Comparison of ENCODE assay signal across 12 cellular contexts in genomic region chr1:212450331-212450881, GRCh38. TPM values are rescaled to one million over a fixed set of nuclear protein-coding genes. Genes with fewer than 3 reads are reported as not detected.
DNase-seq lines count a peak whose midpoint lies in the region; ATAC-seq and TF ChIP-seq lines count a peak whose summit lies in the region.
"Had no signal": no experiment of that assay in that cellular context is flagged by ENCODE, and none has a peak within 500 bp of the region (broad histone marks: within the 10 kb centered on the region; RNA-seq: fewer than 3 reads in every experiment).

No MANE protein-coding gene starts in this region.

- no peaks in the 10 kb centered on the region for H3K27me3 Mint-ChIP-seq in osteocyte (ENCODE audit: unreplicated experiment)
- H3K27me3 Mint-ChIP-seq: activated naive CD4-positive, alpha-beta T cell treated with anti-CD3 and anti-CD28 coated beads, Interleukin-2, amount 50 U/mL, for 24 hours had no signal

- H3K27ac Mint-ChIP-seq in osteocyte (ENCODE audit: unreplicated experiment) = no peak overlapping the region
- H3K27ac Mint-ChIP-seq: activated naive CD4-positive, alpha-beta T cell treated with anti-CD3 and anti-CD28 coated beads, Interleukin-2, amount 50 U/mL, for 24 hours; natural killer cell treated with Interleukin-12 subunit alpha and Interleukin-12 subunit beta and Interleukin-15 and Interleukin-18, amount 100 ng/mL, for 72 hours had no signal

- H3K9me3 Mint-ChIP-seq in osteocyte (ENCODE audit: unreplicated experiment) = no peaks in the 10 kb centered on the region
- H3K9me3 Mint-ChIP-seq: activated naive CD4-positive, alpha-beta T cell treated with anti-CD3 and anti-CD28 coated beads, Interleukin-2, amount 50 U/mL, for 24 hours; natural killer cell treated with Interleukin-12 subunit alpha and Interleukin-12 subunit beta and Interleukin-15 and Interleukin-18, amount 100 ng/mL, for 72 hours had no signal

- intact Hi-C loops in Right ventricle myocardium inferior (cut with DNase I) = loop anchor here (2.0 to 10.0 kb wide), 3 partner anchors 18 to 416 kb away; partner anchors contain the start of genes DTL, INTS7, NENF and PPP2R5A

- H3K36me3 Mint-ChIP-seq in osteocyte (ENCODE audit: unreplicated experiment) = peaks cover 9% of the 10 kb centered on the region
- H3K36me3 Mint-ChIP-seq: activated naive CD4-positive, alpha-beta T cell treated with anti-CD3 and anti-CD28 coated beads, Interleukin-2, amount 50 U/mL, for 24 hours; natural killer cell treated with Interleukin-12 subunit alpha and Interleukin-12 subunit beta and Interleukin-15 and Interleukin-18, amount 100 ng/mL, for 72 hours had no signal

- H3K4me3 Mint-ChIP-seq in osteocyte (ENCODE audit: unreplicated experiment) = no peak overlapping the region
- H3K4me3 Mint-ChIP-seq: activated naive CD4-positive, alpha-beta T cell treated with anti-CD3 and anti-CD28 coated beads, Interleukin-2, amount 50 U/mL, for 24 hours; natural killer cell treated with Interleukin-12 subunit alpha and Interleukin-12 subunit beta and Interleukin-15 and Interleukin-18, amount 100 ng/mL, for 72 hours had no signal

- no peaks in the 10 kb centered on the region for H3K27me3 ChIP-seq in right atrium auricular region
- H3K27me3 ChIP-seq in layer of hippocampus (ENCODE audit: control insufficient read depth, insufficient read depth, low read length) = no peaks in the 10 kb centered on the region

- H3K27ac ChIP-seq in right atrium auricular region = peak overlapping the region in 1 of 2 donors; percentile 23
- H3K27ac ChIP-seq in angular gyrus (ENCODE audit: low read depth, low read length) = peak overlapping the region; percentile 5
- H3K27ac ChIP-seq in layer of hippocampus (ENCODE audit: low read depth, low read length) = peak overlapping the region; percentile 60
- H3K27ac ChIP-seq: RWPE1 had no signal

- no peaks in the 10 kb centered on the region for H3K9me3 ChIP-seq in right atrium auricular region

- peaks cover 0 to 27% of the 10 kb centered on the region in 2 donors for H3K4me1 ChIP-seq in right atrium auricular region

- H3K36me3 ChIP-seq in right atrium auricular region = peaks cover 10% of the 10 kb centered on the region

- peaks cover 8% of the 10 kb centered on the region for H3K4me1 Mint-ChIP-seq in osteocyte (ENCODE audit: unreplicated experiment)
- H3K4me1 Mint-ChIP-seq: activated naive CD4-positive, alpha-beta T cell treated with anti-CD3 and anti-CD28 coated beads, Interleukin-2, amount 50 U/mL, for 24 hours had no signal

- H3K4me3 ChIP-seq in right atrium auricular region = no peak overlapping the region

- ATAC-seq in Right ventricle myocardium inferior (peak; percentile 31), HG03095 (IDR thresholded peaks at IDR 0.05; ENCODE audit: unreplicated experiment) (no peak)
- ATAC-seq: natural killer cell treated with Interleukin-12 subunit alpha and Interleukin-12 subunit beta and Interleukin-15 and Interleukin-18, amount 100 ng/mL, for 72 hours had no signal

- no peak for TF ChIP-seq CTCF in right atrium auricular region (IDR thresholded peaks at IDR 0.05)
- TF ChIP-seq CTCF in osteocyte (IDR thresholded peaks at IDR 0.05) = no peak

- DNase-seq in Right ventricle myocardium inferior (ENCODE audit: missing footprints) (no peak), right atrium auricular region (ENCODE audit: low spot score) (no peak), NCI-H2107 (lab: John Stamatoyannopoulos, UW) (no peak), osteocyte (ENCODE audit: extremely low spot score, unreplicated experiment) (no peak), HCEC 1CT (no peak)
- DNase-seq: EL had no signal

RNA-seq across cellular contexts. Expression of gene NENF, which starts 17.7 kb away (rescaled TPM):
- total RNA-seq in Right ventricle myocardium inferior = 119 TPM
- total RNA-seq in right atrium auricular region = 100 to 1,000 TPM in 1 of 2 donors, 10 to 100 TPM in 1; 56.8 to 134 TPM
- 55.9 and 57.8 TPM in 2 replicates for total RNA-seq in osteocyte

RNA-seq across cellular contexts. Expression of gene PACC1, which starts 35.7 kb away (rescaled TPM):
- total RNA-seq in Right ventricle myocardium inferior (3.4 TPM), right atrium auricular region (1 to 10 TPM; 2.2 to 3.6 TPM), osteocyte (9.9 and 11.4 TPM in 2 replicates)
